ENCODE assay signal across 13 cellular contexts in the genomic region with DNA sequence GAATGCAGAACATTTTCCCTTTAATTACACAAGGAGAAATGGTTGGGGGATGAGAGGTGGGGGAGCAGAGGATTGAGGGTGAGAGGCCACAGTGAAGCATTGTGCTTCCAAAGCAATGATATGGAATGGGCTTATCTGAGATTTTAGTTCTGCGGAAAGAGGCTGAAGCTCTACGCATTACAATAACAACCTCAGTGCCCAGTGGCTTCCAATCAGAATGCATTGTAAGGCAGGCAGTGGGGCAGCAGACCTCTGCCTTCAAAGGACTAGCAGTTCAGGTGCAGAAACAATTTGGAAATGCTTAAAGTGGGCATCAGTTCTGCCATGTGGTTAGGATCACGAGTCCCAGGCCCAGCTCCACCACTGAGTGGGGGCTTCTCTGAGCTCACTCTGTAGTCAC.
DNase-seq lines count a peak whose midpoint lies in the region; ATAC-seq, FAIRE-seq and TF ChIP-seq lines count a peak whose summit lies in the region.
"Had no signal": no experiment of that assay in that cellular context is flagged by ENCODE, and none has a peak within 500 bp of the region (broad histone marks: within the 10 kb centered on the region; RNA-seq: fewer than 3 reads in every experiment).

No MANE protein-coding gene starts in this region.

- H3F3A ChIP-seq in GM23338 (replicated peaks; ENCODE audit: low read depth): no peaks in the 10 kb centered on the region

- BruUV-seq in HepG2 (replicated peaks; lab: Mats Ljungman, UMichigan): no TSS peak

- intact Hi-C loops in posterior vena cava (cut with DNase I) (no loop called here), HepG2 (cut with micrococcal nuclease; ENCODE audit: unreplicated experiment) (no loop called here)

- H3K36me3 Mint-ChIP-seq in GM23338 (ENCODE audit: low read depth) (no peaks in the 10 kb centered on the region), mesothelial cell of epicardium (no peaks in the 10 kb centered on the region)
- H3K36me3 Mint-ChIP-seq: CD8-positive, alpha-beta memory T cell had no signal

- H3K4me1 Mint-ChIP-seq in GM23338 (peaks cover 14% of the 10 kb centered on the region), mesothelial cell of epicardium (peaks cover 26% of the 10 kb centered on the region)
- H3K4me1 Mint-ChIP-seq: CD8-positive, alpha-beta memory T cell had no signal

- TF ChIP-seq CTCF in GM23338 (conservative IDR thresholded peaks at IDR 0.05; ENCODE audit: low read depth in 2 of 2) (no peak), mesothelial cell of epicardium (IDR thresholded peaks at IDR 0.05; ENCODE audit: unreplicated experiment) (no peak), HepG2 (CRISPR knock-in tag; IDR thresholded peaks at IDR 0.05) (no peak)

- H3K9ac ChIP-seq in adipocyte (ENCODE audit: low read length): peak overlapping the region; percentile 24
- no peak overlapping the region for H3K9ac ChIP-seq in HepG2 (ENCODE audit: insufficient read depth, low read depth, low read length)
- H3K9ac ChIP-seq: BLaER1 had no signal

- TF ChIP-seq EP300 in HepG2 (IDR thresholded peaks at IDR 0.05; ENCODE audit: low read depth in 2 of 2, low read length in 2 of 2) (no peak), HepG2 (CRISPR knock-in tag; IDR thresholded peaks at IDR 0.05; ENCODE audit: borderline replicate concordance) (no peak)

- POLR2A ChIA-PET in HepG2 (lab: Yijun Ruan, JAX): no interaction called here

- no peak for TF ChIP-seq POLR2A in HepG2 (IDR thresholded peaks at IDR 0.05; ENCODE audit: insufficient read depth in 1 of 2, low read depth in 2 of 2, low read length in 2 of 2)

- WGBS in HepG2 (ENCODE audit: low lambda C conversion rate): 64% methylated on average over 3 of the region's 3 CpGs

- H3K27ac Mint-ChIP-seq in GM23338 (peak overlapping the region; percentile 11; the same call in 1 of the 2 replicates), mesothelial cell of epicardium (peak overlapping the region; percentile 72)
- H3K27ac Mint-ChIP-seq: CD8-positive, alpha-beta memory T cell had no signal

- H3K36me3 ChIP-seq in GM23338 (ENCODE audit: insufficient read depth): no peaks in the 10 kb centered on the region
- no peaks in the 10 kb centered on the region for H3K36me3 ChIP-seq in adipocyte (ENCODE audit: control insufficient read depth, insufficient read depth, low read length, severe bottlenecking)
- no peaks in the 10 kb centered on the region for H3K36me3 ChIP-seq in HepG2 (replicated peaks in 1 of 2; ENCODE audit: control insufficient read depth in 1 of 2, insufficient read depth in 2 of 2, low read length in 2 of 2)
- H3K36me3 ChIP-seq: BLaER1 had no signal

- H3K27me3 Mint-ChIP-seq in GM23338 (ENCODE audit: insufficient read depth, low read depth, poor library complexity) (peaks cover 3% of the 10 kb centered on the region), mesothelial cell of epicardium (ENCODE audit: low read depth) (no peaks in the 10 kb centered on the region)

- no peaks in the 10 kb centered on the region for H3K9me3 Mint-ChIP-seq in GM23338
- no peaks in the 10 kb centered on the region for H3K9me3 Mint-ChIP-seq in mesothelial cell of epicardium
- H3K9me3 Mint-ChIP-seq: CD8-positive, alpha-beta memory T cell had no signal

- peak overlapping the region; percentile 29; the same call in 1 of the 2 replicates for H2AFZ ChIP-seq in GM23338
- no peak overlapping the region for H2AFZ ChIP-seq in HepG2 (ENCODE audit: low read length)

- CTCF ChIA-PET in HepG2 (lab: Yijun Ruan, JAX; ENCODE audit: low intra/inter-chr PET ratio, low total read pairs): no interaction called here

- FAIRE-seq in HepG2 (lab: Jason Lieb, UNC): no peak

- H3K4me3 Mint-ChIP-seq in GM23338 (no peak overlapping the region), mesothelial cell of epicardium (no peak overlapping the region)
- H3K4me3 Mint-ChIP-seq: CD8-positive, alpha-beta memory T cell had no signal

- no peaks in the 10 kb centered on the region for H3K79me2 ChIP-seq in GM23338 (replicated peaks; ENCODE audit: insufficient read depth)
- H3K79me2 ChIP-seq in HepG2 (ENCODE audit: insufficient read depth, low read length): no peaks in the 10 kb centered on the region

- TF ChIP-seq RAD21 in HepG2 (CRISPR knock-in tag; IDR thresholded peaks at IDR 0.05): no peak

- no peak overlapping the region for H3K27ac ChIP-seq in GM23338 (ENCODE audit: low read depth)
- H3K27ac ChIP-seq in HepG2 (ENCODE audit: extremely low read length, insufficient read depth, low read length): no peak overlapping the region
- H3K27ac ChIP-seq: BLaER1 had no signal

- H4K20me1 ChIP-seq in GM23338 (replicated peaks; ENCODE audit: insufficient read depth): no peaks in the 10 kb centered on the region
- H4K20me1 ChIP-seq in HepG2 (ENCODE audit: insufficient read depth, low read length): no peaks in the 10 kb centered on the region
- H4K20me1 ChIP-seq: BLaER1 had no signal

- H3K9me2 ChIP-seq in GM23338 (ENCODE audit: insufficient read depth): no peaks in the 10 kb centered on the region

- H3K9me3 ChIP-seq in adipocyte (ENCODE audit: control insufficient read depth, low read length): no peaks in the 10 kb centered on the region
- H3K9me3 ChIP-seq in HepG2 (ENCODE audit: low read length): peaks cover 7% of the 10 kb centered on the region
- H3K9me3 ChIP-seq: BLaER1, Caco-2 had no signal

- H3K4me3 ChIP-seq in GM23338: no peak overlapping the region
- H3K4me3 ChIP-seq in adipocyte (ENCODE audit: low read length): no peak overlapping the region
- H3K4me3 ChIP-seq in HepG2 (replicated peaks in 1 of 3; ENCODE audit: insufficient read depth in 1 of 3, low read depth in 2 of 3, low read length in 3 of 3): no peak overlapping the region
- H3K4me3 ChIP-seq: BLaER1 had no signal

- H3K4me2 ChIP-seq in GM23338 (peak overlapping the region; percentile 46; the same call in 1 of the 2 replicates), HepG2 (ENCODE audit: low read depth, low read length) (no peak overlapping the region)
- H3K4me2 ChIP-seq: BLaER1 had no signal

- H3K27me3 ChIP-seq in GM23338 (ENCODE audit: insufficient read depth): no peaks in the 10 kb centered on the region
- no peaks in the 10 kb centered on the region for H3K27me3 ChIP-seq in adipocyte (replicated peaks; ENCODE audit: control insufficient read depth, insufficient read depth, low read length)
- 0 out of 5 replicates have a peak, but pooled peaks cover 0 to 5% of the 10 kb centered on the region in 2 experiments for H3K27me3 ChIP-seq in HepG2 (ENCODE audit: control insufficient read depth in 1 of 2, insufficient read depth in 2 of 2, low read length in 2 of 2)
- H3K27me3 ChIP-seq: BLaER1 had no signal

- in situ Hi-C loops in HepG2 (cut with HindIII; ENCODE audit: extremely low pct_ligation_motif_present, low pct_unique_long_range_greater_than_20kb): no loop called here

- ATAC-seq in GM23338 (peak; percentile 90), GM21786 (IDR thresholded peaks at IDR 0.05; ENCODE audit: unreplicated experiment) (no peak), HG02798 (IDR thresholded peaks at IDR 0.05; ENCODE audit: poor library complexity, unreplicated experiment) (no peak), esophagus mucosa (no peak), HepG2 (no peak)

- H3K4me1 ChIP-seq in GM23338 (ENCODE audit: insufficient read depth) (peaks cover 17% of the 10 kb centered on the region), adipocyte (ENCODE audit: control insufficient read depth, insufficient read depth, low read length) (peaks cover 13% of the 10 kb centered on the region), HepG2 (ENCODE audit: insufficient read depth, low read length) (peaks cover 11% of the 10 kb centered on the region)
- H3K4me1 ChIP-seq: BLaER1, Caco-2 had no signal

- DNase-seq in GM23338 (ENCODE audit: low spot score) (peak; percentile 15), adipocyte (ENCODE audit: low read depth) (no peak), mesothelial cell of epicardium (ENCODE audit: low spot score in 2 of 2, unreplicated experiment in 2 of 2) (no peak), posterior vena cava (ENCODE audit: low spot score) (peak; percentile 22), HepG2 (ENCODE audit: low spot score) (no peak)
- DNase-seq: 8988T; Caco-2; CD8-positive, alpha-beta memory T cell; DMS53 had no signal

TF ChIP-seq in GM23338, 12 proteins besides CTCF, POLR2A, EP300 and RAD21 (continues in another document):
- TF ChIP-seq POLR2AphosphoS5 (IDR thresholded peaks at IDR 0.05; ENCODE audit: low read depth) (no peak), EZH2phosphoT487 (IDR thresholded peaks at IDR 0.05; ENCODE audit: unreplicated experiment) (no peak)

TF ChIP-seq in HepG2, 621 proteins besides CTCF, POLR2A, EP300 and RAD21:
- TF ChIP-seq FOXK1 (CRISPR knock-in tag; IDR thresholded peaks at IDR 0.05; ENCODE audit: borderline replicate concordance, low read depth): no peak
- TF ChIP-seq YY1 (IDR thresholded peaks at IDR 0.05; ENCODE audit: insufficient read depth, insufficient replicate concordance, low read depth, low read length): no peak
- TF ChIP-seq, protein P1, sequence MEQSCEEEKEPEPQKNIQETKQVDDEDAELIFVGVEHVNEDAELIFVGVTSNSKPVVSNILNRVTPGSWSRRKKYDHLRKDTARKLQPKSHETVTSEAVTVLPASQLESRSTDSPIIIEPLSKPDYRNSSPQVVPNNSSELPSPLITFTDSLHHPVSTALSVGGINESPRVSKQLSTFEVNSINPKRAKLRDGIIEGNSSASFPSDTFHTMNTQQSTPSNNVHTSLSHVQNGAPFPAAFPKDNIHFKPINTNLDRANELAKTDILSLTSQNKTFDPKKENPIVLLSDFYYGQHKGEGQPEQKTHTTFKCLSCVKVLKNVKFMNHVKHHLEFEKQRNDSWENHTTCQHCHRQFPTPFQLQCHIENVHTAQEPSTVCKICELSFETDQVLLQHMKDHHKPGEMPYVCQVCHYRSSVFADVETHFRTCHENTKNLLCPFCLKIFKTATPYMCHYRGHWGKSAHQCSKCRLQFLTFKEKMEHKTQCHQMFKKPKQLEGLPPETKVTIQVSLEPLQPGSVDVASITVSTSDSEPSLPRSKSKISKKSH (CRISPR knock-in tag; IDR thresholded peaks at IDR 0.05; ENCODE audit: borderline replicate concordance): no peak
- no peak for TF ChIP-seq KMT2B (CRISPR knock-in tag; IDR thresholded peaks at IDR 0.05)
- TF ChIP-seq ZNF205 (CRISPR knock-in tag; IDR thresholded peaks at IDR 0.05): no peak
- no peak for TF ChIP-seq ZC3H13 (CRISPR knock-in tag; IDR thresholded peaks at IDR 0.05)
- no peak for TF ChIP-seq ARHGAP35 (CRISPR knock-in tag; IDR thresholded peaks at IDR 0.05; ENCODE audit: borderline replicate concordance)
- TF ChIP-seq, protein P2, sequence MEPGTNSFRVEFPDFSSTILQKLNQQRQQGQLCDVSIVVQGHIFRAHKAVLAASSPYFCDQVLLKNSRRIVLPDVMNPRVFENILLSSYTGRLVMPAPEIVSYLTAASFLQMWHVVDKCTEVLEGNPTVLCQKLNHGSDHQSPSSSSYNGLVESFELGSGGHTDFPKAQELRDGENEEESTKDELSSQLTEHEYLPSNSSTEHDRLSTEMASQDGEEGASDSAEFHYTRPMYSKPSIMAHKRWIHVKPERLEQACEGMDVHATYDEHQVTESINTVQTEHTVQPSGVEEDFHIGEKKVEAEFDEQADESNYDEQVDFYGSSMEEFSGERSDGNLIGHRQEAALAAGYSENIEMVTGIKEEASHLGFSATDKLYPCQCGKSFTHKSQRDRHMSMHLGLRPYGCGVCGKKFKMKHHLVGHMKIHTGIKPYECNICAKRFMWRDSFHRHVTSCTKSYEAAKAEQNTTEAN (CRISPR knock-in tag; conservative IDR thresholded peaks at IDR 0.05): no peak
- no peak for TF ChIP-seq ZNF20 (CRISPR knock-in tag; IDR thresholded peaks at IDR 0.05)
TF ChIP-seq in HepG2: peak in this region for 0.

Comparison
In these comparisons a context has a peak if more than half of its experiments do, and no peak if none do; other contexts are left out.
1. DNase-seq: peak in GM23338 (single experiment) and posterior vena cava (single experiment); none in adipocyte (single experiment), mesothelial cell of epicardium (0 of 2) and HepG2 (single experiment).